In the genomic region with DNA sequence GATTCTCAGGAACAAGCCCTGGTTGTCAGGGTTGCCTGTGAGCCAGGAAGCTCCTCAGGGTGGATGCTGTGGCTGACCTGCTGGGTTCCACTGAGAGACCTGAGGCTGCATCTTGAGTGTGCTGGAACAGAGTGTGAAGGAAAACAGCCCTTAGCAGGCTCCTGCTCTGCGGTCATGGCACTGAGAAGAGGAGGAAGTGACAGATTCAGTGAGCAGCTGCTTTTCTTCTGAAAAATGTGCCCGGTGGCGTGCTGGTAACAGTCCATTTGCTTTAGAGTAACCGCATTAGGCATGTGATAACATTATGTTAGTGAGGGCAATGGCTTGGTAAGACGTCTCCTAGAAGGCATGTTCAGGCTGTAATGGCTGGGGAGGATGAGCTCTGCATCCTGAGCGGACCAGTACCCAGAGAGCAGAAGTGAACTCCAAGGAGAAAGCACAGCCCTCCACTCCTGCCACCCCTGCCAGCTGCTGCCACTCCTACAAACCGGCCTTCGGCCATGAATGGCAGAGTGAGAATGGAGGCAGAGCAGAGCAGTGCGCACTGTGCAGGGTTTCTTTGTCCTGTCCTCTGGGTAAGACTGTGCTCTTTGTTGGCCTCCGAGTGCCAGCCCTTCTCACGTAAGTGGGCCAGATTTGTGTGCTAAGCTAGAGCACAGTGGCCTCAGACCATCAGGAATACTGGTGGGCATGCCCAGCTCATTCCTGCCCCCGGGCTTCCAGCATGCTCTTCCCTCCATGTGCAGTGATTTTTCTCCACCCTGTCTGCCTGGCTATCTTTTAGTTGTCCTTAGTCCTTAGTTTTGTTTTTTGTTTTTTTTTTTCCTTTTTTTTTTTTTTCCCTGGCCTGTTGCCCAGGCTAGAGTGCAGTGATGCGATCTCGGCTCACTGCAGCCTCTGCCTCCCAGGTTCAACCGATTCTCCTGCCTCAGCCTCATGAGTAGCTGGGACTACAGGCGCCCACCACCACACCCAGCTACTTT, we compare ENCODE assay signal across 8 cellular contexts.
DNase-seq lines count a peak whose midpoint lies in the region; ATAC-seq, FAIRE-seq and TF ChIP-seq lines count a peak whose summit lies in the region.

No MANE protein-coding gene starts in this region.

- no peaks in the 10 kb centered on the region for H3K27me3 ChIP-seq in gastroesophageal sphincter
- no peaks in the 10 kb centered on the region for H3K27me3 ChIP-seq in H9 (ENCODE audit: insufficient read depth, low read length)

- H3K23ac ChIP-seq in H9 (ENCODE audit: insufficient read length, low read depth, low read length): no peak overlapping the region

- no peaks in the 10 kb centered on the region for H3K9me3 ChIP-seq in gastroesophageal sphincter
- no peaks in the 10 kb centered on the region for H3K9me3 ChIP-seq in kidney (ENCODE audit: control insufficient read depth in 1 of 2, low read length in 2 of 2)
- no peaks in the 10 kb centered on the region for H3K9me3 ChIP-seq in H9 (ENCODE audit: control insufficient read depth, low read depth, low read length)

- TF ChIP-seq EP300 in gastroesophageal sphincter (IDR thresholded peaks at IDR 0.05): no peak

- H3K4me1 Mint-ChIP-seq in H9: peaks cover 12 to 15% of the 10 kb centered on the region in 2 experiments

- no peak overlapping the region for H4K8ac ChIP-seq in H9 (replicated peaks; ENCODE audit: insufficient read length, low read depth, low read length)

- no peak for TF ChIP-seq POLR2A in gastroesophageal sphincter (IDR thresholded peaks at IDR 0.05)

- peak; percentile 65 for DNase-seq in GM12864 (ENCODE audit: low read depth)
- DNase-seq in KBM-7: peak; percentile 93
- no peak for DNase-seq in kidney
- DNase-seq in H9: no peak
- no peak for DNase-seq in SW 1271 (lab: John Stamatoyannopoulos, UW)
- no peak for DNase-seq in amniotic stem cell (lab: John Stamatoyannopoulos, UW)

- H2AFZ ChIP-seq in H9 (ENCODE audit: low read length): no peak overlapping the region

- TF ChIP-seq CTCF in GM12864 (IDR thresholded peaks at IDR 0.05; ENCODE audit: low read depth, low read length, missing control alignments) (no peak), gastroesophageal sphincter (IDR thresholded peaks at IDR 0.05) (no peak), kidney (IDR thresholded peaks at IDR 0.05; ENCODE audit: borderline replicate concordance, extremely low read depth, insufficient read depth) (no peak), H9 (conservative IDR thresholded peaks at IDR 0.05) (no peak)

- no peaks in the 10 kb centered on the region for H4K20me1 ChIP-seq in H9 (ENCODE audit: control insufficient read depth, insufficient read depth, insufficient read length)

- in situ Hi-C loops in KBM-7 (cut with MboI; ENCODE audit: low pct_unique_long_range_greater_than_20kb, low sequenced_read_pairs): no loop called here

- H3K23me2 ChIP-seq in H9 (ENCODE audit: insufficient read length, low read depth, low read length, poor library complexity, severe bottlenecking): no peaks in the 10 kb centered on the region

- H3K9me3 Mint-ChIP-seq in H9: no peaks in the 10 kb centered on the region

- no peak overlapping the region for H4K5ac ChIP-seq in H9 (ENCODE audit: insufficient read length, low read depth, low read length)

- H3K14ac ChIP-seq in H9 (ENCODE audit: insufficient read depth, low read length): no peak overlapping the region; the same call in 1 of the 2 replicates

- H3K56ac ChIP-seq in H9 (ENCODE audit: insufficient read length, low read depth, low read length): no peak overlapping the region

- H4K91ac ChIP-seq in H9 (ENCODE audit: insufficient read length, low read depth, low read length): no peak overlapping the region

- no peaks in the 10 kb centered on the region for H3K27me3 Mint-ChIP-seq in H9 (ENCODE audit: low read depth)

- peaks cover 9 to 14% (median 9%) of the 10 kb centered on the region in 3 experiments; a peak in 5 of 7 replicates for H3K36me3 Mint-ChIP-seq in H9 (ENCODE audit: insufficient read depth in 1 of 3, low read depth in 3 of 3)

- H3K18ac ChIP-seq in H9 (ENCODE audit: insufficient read length, low read depth, low read length): no peak overlapping the region

- no peak overlapping the region for H3K4ac ChIP-seq in H9 (ENCODE audit: low read depth, low read length)

- H3K27ac Mint-ChIP-seq in H9: no peak overlapping the region

- no peak overlapping the region for H3K4me2 ChIP-seq in H9 (ENCODE audit: insufficient read depth, insufficient read length, low read length)

- H2BK120ac ChIP-seq in H9 (ENCODE audit: low read depth, low read length, poor library complexity, severe bottlenecking): no peak overlapping the region

- H3K4me1 ChIP-seq in gastroesophageal sphincter (no peaks in the 10 kb centered on the region), kidney (ENCODE audit: control insufficient read depth in 1 of 2, insufficient read depth in 1 of 2, low read depth in 1 of 2, low read length in 2 of 2) (peaks cover 0 to 3% of the 10 kb centered on the region in 2 donors), H9 (ENCODE audit: insufficient read depth, low read length) (peaks cover 4% of the 10 kb centered on the region; the same call in 1 of the 2 replicates)

- no peak overlapping the region for H2BK20ac ChIP-seq in H9 (ENCODE audit: low read depth, low read length, poor library complexity, severe bottlenecking)

- no peak overlapping the region for H3T11ph ChIP-seq in H9 (ENCODE audit: low read length)

- H3K36me3 ChIP-seq in gastroesophageal sphincter: peaks cover 0 to 71% of the 10 kb centered on the region in 2 donors
- H3K36me3 ChIP-seq in kidney (ENCODE audit: control insufficient read depth in 1 of 2, insufficient read depth in 2 of 2, low read length in 2 of 2): peaks cover 4 to 6% of the 10 kb centered on the region in 2 donors

- H2BK15ac ChIP-seq in H9 (ENCODE audit: low read depth, low read length): no peak overlapping the region

- H3K4me3 ChIP-seq in GM12864 (ENCODE audit: low read depth, low read length) (peak overlapping the region; percentile 22; the same call in 1 of the 2 replicates), gastroesophageal sphincter (no peak overlapping the region), kidney (ENCODE audit: low read length in 2 of 2) (no peak overlapping the region)

- no peaks in the 10 kb centered on the region for H3K79me1 ChIP-seq in H9 (ENCODE audit: insufficient read depth, low read depth, low read length, poor library complexity, severe bottlenecking)

- H3K9ac ChIP-seq in kidney (ENCODE audit: low read length in 2 of 2) (no peak overlapping the region), H9 (ENCODE audit: extremely low read depth, insufficient read length, low read length) (no peak overlapping the region)

- no peak overlapping the region for H2AK5ac ChIP-seq in H9 (ENCODE audit: insufficient read length, low read length)

- no peaks in the 10 kb centered on the region for H3K79me2 ChIP-seq in H9 (ENCODE audit: insufficient read depth, low read length)

- H2BK5ac ChIP-seq in H9 (ENCODE audit: insufficient read length, low read length): no peak overlapping the region

- H2BK12ac ChIP-seq in H9 (ENCODE audit: insufficient read length, low read depth, low read length): no peak overlapping the region

- intact Hi-C loops in kidney (cut with DNase I): no loop called here

- H3K27ac ChIP-seq in gastroesophageal sphincter (no peak overlapping the region), kidney (ENCODE audit: low read depth in 2 of 2, low read length in 2 of 2) (no peak overlapping the region), H9 (ENCODE audit: insufficient read length, low read depth, low read length) (no peak overlapping the region)

- no peak for FAIRE-seq in kidney (lab: Jason Lieb, UNC)

- WGBS in gastroesophageal sphincter (ENCODE audit: low coverage in 1 of 2), 2 donors: 69 to 80% methylated on average over 5 to 15 of the region's 16 CpGs
- WGBS in H9 (ENCODE audit: extremely low coverage, insufficient read length, low lambda C conversion rate): no CpG with 5 or more reads among the region's 16 CpGs

- ATAC-seq in GM21423 (IDR thresholded peaks at IDR 0.05; ENCODE audit: unreplicated experiment) (peak; percentile 74), gastroesophageal sphincter (peak; percentile 10)

- H3K4me3 Mint-ChIP-seq in H9: no peak overlapping the region

Comparison
In these comparisons a context has a peak if more than half of its experiments do, and no peak if none do; other contexts are left out.
1. DNase-seq: peak in GM12864 (single experiment) and KBM-7 (single experiment); none in kidney (single experiment), H9 (single experiment), SW 1271 (0 of 2) and amniotic stem cell (single experiment).